Comparison of ENCODE assay signal across 26 cellular contexts in genomic region chr12:132319359-132319950, GRCh38. TPM values are rescaled to one million over a fixed set of nuclear protein-coding genes. Genes with fewer than 3 reads are reported as not detected.
DNase-seq lines count a peak whose midpoint lies in the region; ATAC-seq, FAIRE-seq and TF ChIP-seq lines count a peak whose summit lies in the region.
"Had no signal": no experiment of that assay in that cellular context is flagged by ENCODE, and none has a peak within 500 bp of the region (broad histone marks: within the 10 kb centered on the region; RNA-seq: fewer than 3 reads in every experiment).

No MANE protein-coding gene starts in this region.

- H3K4ac ChIP-seq in H9 (ENCODE audit: low read depth, low read length), result no peak overlapping the region

- in situ Hi-C loops in HepG2 (cut with HindIII; ENCODE audit: extremely low pct_ligation_motif_present, low pct_unique_long_range_greater_than_20kb), result no loop called here

- H2AK5ac ChIP-seq in H9 (ENCODE audit: insufficient read length, low read length), result no peak overlapping the region

- H3K79me2 ChIP-seq in H9 (ENCODE audit: insufficient read depth, low read length) (no peaks in the 10 kb centered on the region), HepG2 (ENCODE audit: insufficient read depth, low read length) (no peaks in the 10 kb centered on the region)

- no peak overlapping the region for H4K5ac ChIP-seq in H9 (ENCODE audit: insufficient read length, low read depth, low read length)

- FAIRE-seq in HepG2 (lab: Jason Lieb, UNC), result no peak
- FAIRE-seq: GM12892 had no signal

- no peak overlapping the region for H3K18ac ChIP-seq in H9 (ENCODE audit: insufficient read length, low read depth, low read length)

- intact Hi-C loops in Right ventricle myocardium inferior (cut with DNase I), result no loop called here
- intact Hi-C loops in HepG2 (cut with micrococcal nuclease; ENCODE audit: unreplicated experiment), result no loop called here
- intact Hi-C loops in psoas muscle (cut with DNase I), result no loop called here

- no peaks in the 10 kb centered on the region for H3K23me2 ChIP-seq in H9 (ENCODE audit: insufficient read length, low read depth, low read length, poor library complexity, severe bottlenecking)

- H3K79me1 ChIP-seq in H9 (ENCODE audit: insufficient read depth, low read depth, low read length, poor library complexity, severe bottlenecking), result no peaks in the 10 kb centered on the region

- H3K56ac ChIP-seq in H9 (ENCODE audit: insufficient read length, low read depth, low read length), result no peak overlapping the region

- no peaks in the 10 kb centered on the region for H3K36me3 Mint-ChIP-seq in H9 (ENCODE audit: insufficient read depth in 1 of 3, low read depth in 3 of 3)
- no peaks in the 10 kb centered on the region for H3K36me3 Mint-ChIP-seq in stimulated activated effector memory CD8-positive, alpha-beta T cell treated with anti-CD3 and anti-CD28 coated beads, Interleukin-12 subunit alpha, Interleukin-12 subunit beta, amount 100 ng/mL, for 72 hours

- H3K23ac ChIP-seq in H9 (ENCODE audit: insufficient read length, low read depth, low read length), result no peak overlapping the region

- BruUV-seq in HepG2 (replicated peaks; lab: Mats Ljungman, UMichigan), result no TSS peak

- no peak for TF ChIP-seq POLR2A in HepG2 (IDR thresholded peaks at IDR 0.05; ENCODE audit: insufficient read depth in 1 of 2, low read depth in 2 of 2, low read length in 2 of 2)

- peak overlapping the region in 2 of 3 experiments; percentile 16 to 85; a peak in 2 of 7 replicates for H3K27ac Mint-ChIP-seq in H9
- no peak overlapping the region for H3K27ac Mint-ChIP-seq in stimulated activated effector memory CD8-positive, alpha-beta T cell treated with anti-CD3 and anti-CD28 coated beads, Interleukin-12 subunit alpha, Interleukin-12 subunit beta, amount 100 ng/mL, for 72 hours
- H3K27ac Mint-ChIP-seq: B cell, GM23338 had no signal

- no peak overlapping the region for H3K4me3 Mint-ChIP-seq in H9
- no peak overlapping the region for H3K4me3 Mint-ChIP-seq in stimulated activated effector memory CD8-positive, alpha-beta T cell treated with anti-CD3 and anti-CD28 coated beads, Interleukin-12 subunit alpha, Interleukin-12 subunit beta, amount 100 ng/mL, for 72 hours
- H3K4me3 Mint-ChIP-seq: B cell, GM23338 had no signal

- H2BK12ac ChIP-seq in H9 (ENCODE audit: insufficient read length, low read depth, low read length), result no peak overlapping the region

- H3K4me2 ChIP-seq in H9 (ENCODE audit: insufficient read depth, insufficient read length, low read length) (no peak overlapping the region), HepG2 (ENCODE audit: low read depth, low read length) (no peak overlapping the region)
- H3K4me2 ChIP-seq: GM23338, PC-9 had no signal

- H3K9me3 Mint-ChIP-seq in H9, result no peaks in the 10 kb centered on the region; a peak in 1 of 5 replicates
- no peaks in the 10 kb centered on the region for H3K9me3 Mint-ChIP-seq in stimulated activated effector memory CD8-positive, alpha-beta T cell treated with anti-CD3 and anti-CD28 coated beads, Interleukin-12 subunit alpha, Interleukin-12 subunit beta, amount 100 ng/mL, for 72 hours
- H3K9me3 Mint-ChIP-seq: GM23338 had no signal

- H3K27me3 ChIP-seq in right atrium auricular region, result no peaks in the 10 kb centered on the region
- H3K27me3 ChIP-seq in H9 (ENCODE audit: insufficient read depth, low read length), result no peaks in the 10 kb centered on the region
- peaks cover 30 to 91% of the 10 kb centered on the region in 2 experiments; a peak in 4 of 5 replicates for H3K27me3 ChIP-seq in HepG2 (ENCODE audit: control insufficient read depth in 1 of 2, insufficient read depth in 2 of 2, low read length in 2 of 2)
- peaks cover 0 to 69% (median 20%) of the 10 kb centered on the region in 3 donors for H3K27me3 ChIP-seq in psoas muscle (ENCODE audit: insufficient read depth in 3 of 3, low read length in 2 of 3)

- H2BK15ac ChIP-seq in H9 (ENCODE audit: low read depth, low read length), result no peak overlapping the region

- no peaks in the 10 kb centered on the region for H3K4me1 ChIP-seq in right atrium auricular region
- no peaks in the 10 kb centered on the region for H3K4me1 ChIP-seq in H9 (ENCODE audit: insufficient read depth, low read length)
- H3K4me1 ChIP-seq in HepG2 (ENCODE audit: insufficient read depth, low read length), result no peaks in the 10 kb centered on the region
- no peaks in the 10 kb centered on the region for H3K4me1 ChIP-seq in psoas muscle

- no peak overlapping the region for H3T11ph ChIP-seq in H9 (ENCODE audit: low read length)

- H2AFZ ChIP-seq in H9 (ENCODE audit: low read length) (no peak overlapping the region), HepG2 (ENCODE audit: low read length) (no peak overlapping the region)
- H2AFZ ChIP-seq: GM23338, PC-9 had no signal

- no peak overlapping the region for H2BK20ac ChIP-seq in H9 (ENCODE audit: low read depth, low read length, poor library complexity, severe bottlenecking)

- ATAC-seq in Right ventricle myocardium inferior, result no peak
- ATAC-seq in HepG2, result peak; percentile 8; the same call in 2 of the 3 replicates
- ATAC-seq in psoas muscle, result no peak
- no peak for ATAC-seq in HG02884 (IDR thresholded peaks at IDR 0.05; ENCODE audit: unreplicated experiment)
- no peak for ATAC-seq in stimulated activated effector memory CD8-positive, alpha-beta T cell treated with anti-CD3 and anti-CD28 coated beads, Interleukin-12 subunit alpha, Interleukin-12 subunit beta, amount 100 ng/mL, for 72 hours
- ATAC-seq: GM23338 had no signal

- H4K8ac ChIP-seq in H9 (replicated peaks; ENCODE audit: insufficient read length, low read depth, low read length), result no peak overlapping the region

- no peak for TF ChIP-seq RAD21 in HepG2 (CRISPR knock-in tag; IDR thresholded peaks at IDR 0.05)

- WGBS in H9 (ENCODE audit: extremely low coverage, insufficient read length, low lambda C conversion rate), result no CpG with 5 or more reads among the region's 30 CpGs
- WGBS in HepG2 (ENCODE audit: low lambda C conversion rate), result 25% methylated on average over 15 of the region's 30 CpGs
- whole genome bisulfite sequencing in psoas muscle, 3 donors, result 54 to 57% (median 55%) methylated on average over 30 of the region's 30 CpGs

- TF ChIP-seq CTCF in right atrium auricular region (IDR thresholded peaks at IDR 0.05) (no peak), H9 (conservative IDR thresholded peaks at IDR 0.05) (no peak), HepG2 (CRISPR knock-in tag; IDR thresholded peaks at IDR 0.05) (no peak), psoas muscle (IDR thresholded peaks at IDR 0.05) (no peak)

- no peak overlapping the region for H3K14ac ChIP-seq in H9 (ENCODE audit: insufficient read depth, low read length)

- H3K9ac ChIP-seq in H9 (ENCODE audit: extremely low read depth, insufficient read length, low read length), result no peak overlapping the region
- no peak overlapping the region for H3K9ac ChIP-seq in HepG2 (ENCODE audit: insufficient read depth, low read depth, low read length)

- no peak for TF ChIP-seq EP300 in HepG2 (IDR thresholded peaks at IDR 0.05; ENCODE audit: low read depth in 2 of 2, low read length in 2 of 2)
- no peak for TF ChIP-seq EP300 in HepG2 (CRISPR knock-in tag; IDR thresholded peaks at IDR 0.05; ENCODE audit: borderline replicate concordance)

- POLR2A ChIA-PET in HepG2 (lab: Yijun Ruan, JAX), result no interaction called here

- DNase-seq in Right ventricle myocardium inferior (ENCODE audit: missing footprints) (peak; percentile 66), right atrium auricular region (ENCODE audit: low spot score) (no peak), H9 (no peak), HepG2 (ENCODE audit: low spot score) (no peak), psoas muscle (peak; percentile 4 to 38), GM19238 (ENCODE audit: insufficient read length, low spot score) (no peak)
- DNase-seq in stimulated activated effector memory CD8-positive, alpha-beta T cell treated with anti-CD3 and anti-CD28 coated beads, Interleukin-12 subunit alpha, Interleukin-12 subunit beta, amount 100 ng/mL, for 72 hours (ENCODE audit: low spot score in 2 of 2), result no peak
- DNase-seq: Calu3, DMS79 treated with DMSO at 0.1 percent for 48 hours, HCEC 1CT, NCI-H1048, NCI-H1417 treated with DMSO at 0.1 percent for 48 hours, NCI-H1694 treated with DMSO at 0.1 percent for 48 hours, NCI-H2081, NCI-H2227 treated with DMSO at 0.1 percent for 48 hours, NCI-H526 treated with DMSO at 0.1 percent for 48 hours, PC-9, SHP77 treated with DMSO at 0.1 percent for 48 hours had no signal

- H4K20me1 ChIP-seq in H9 (ENCODE audit: control insufficient read depth, insufficient read depth, insufficient read length), result no peaks in the 10 kb centered on the region
- peaks cover 7% of the 10 kb centered on the region; the same call in 1 of the 2 replicates for H4K20me1 ChIP-seq in HepG2 (ENCODE audit: insufficient read depth, low read length)

- H3K27ac ChIP-seq in right atrium auricular region (no peak overlapping the region), H9 (ENCODE audit: insufficient read length, low read depth, low read length) (no peak overlapping the region), HepG2 (ENCODE audit: extremely low read length, insufficient read depth, low read length) (no peak overlapping the region), psoas muscle (no peak overlapping the region)
- H3K27ac ChIP-seq: 22Rv1, HL-60, PC-9 had no signal

- peaks cover 0 to 9% of the 10 kb centered on the region in 2 experiments; a peak in 2 of 4 replicates for H3K4me1 Mint-ChIP-seq in H9
- H3K4me1 Mint-ChIP-seq in stimulated activated effector memory CD8-positive, alpha-beta T cell treated with anti-CD3 and anti-CD28 coated beads, Interleukin-12 subunit alpha, Interleukin-12 subunit beta, amount 100 ng/mL, for 72 hours, result no peaks in the 10 kb centered on the region
- H3K4me1 Mint-ChIP-seq: B cell had no signal

- H3K36me3 ChIP-seq in right atrium auricular region (no peaks in the 10 kb centered on the region), HepG2 (replicated peaks in 1 of 2; ENCODE audit: control insufficient read depth in 1 of 2, insufficient read depth in 2 of 2, low read length in 2 of 2) (no peaks in the 10 kb centered on the region), psoas muscle (ENCODE audit: insufficient read depth in 1 of 2, low read depth in 1 of 2) (no peaks in the 10 kb centered on the region)

- H3K4me3 ChIP-seq in right atrium auricular region, result no peak overlapping the region
- H3K4me3 ChIP-seq in HepG2 (replicated peaks in 1 of 3; ENCODE audit: insufficient read depth in 1 of 3, low read depth in 2 of 3, low read length in 3 of 3), result no peak overlapping the region
- H3K4me3 ChIP-seq in psoas muscle, result no peak overlapping the region
- H3K4me3 ChIP-seq: GM23338, PC-9 had no signal

- no peak overlapping the region for H2BK120ac ChIP-seq in H9 (ENCODE audit: low read depth, low read length, poor library complexity, severe bottlenecking)

- CTCF ChIA-PET in HepG2 (lab: Yijun Ruan, JAX; ENCODE audit: low intra/inter-chr PET ratio, low total read pairs), result no interaction called here

- no peak overlapping the region for H4K91ac ChIP-seq in H9 (ENCODE audit: insufficient read length, low read depth, low read length)

- no peak overlapping the region for H2BK5ac ChIP-seq in H9 (ENCODE audit: insufficient read length, low read length)

- peaks cover 72% of the 10 kb centered on the region for H3K27me3 Mint-ChIP-seq in H9 (ENCODE audit: low read depth)

- H3K9me3 ChIP-seq in right atrium auricular region, result no peaks in the 10 kb centered on the region
- H3K9me3 ChIP-seq in H9 (ENCODE audit: control insufficient read depth, low read depth, low read length), result no peaks in the 10 kb centered on the region
- no peaks in the 10 kb centered on the region for H3K9me3 ChIP-seq in HepG2 (ENCODE audit: low read length)
- H3K9me3 ChIP-seq in psoas muscle, result no peaks in the 10 kb centered on the region

RNA-seq across cellular contexts. Expression of gene GALNT9, which starts 9.9 kb away (rescaled TPM):
- not detected for total RNA-seq in Right ventricle myocardium inferior
- 10 to 100 TPM in 1 of 2 donors, 1 to 10 TPM in 1; 4.0 to 10.8 TPM for total RNA-seq in right atrium auricular region
- 0.35 and 0.88 TPM in 2 replicates for total RNA-seq in H9 (2021)
- 0.04 TPM in 1 of 2 replicates, not detected in the other for total RNA-seq in HepG2 (2016; rRNA removed; fragmentation: Illumina TruSeq; extraction: Trizol)
- not detected in 2 replicates for total RNA-seq in HepG2 (2016; cell fraction: cytosol; rRNA removed; fragmentation: Illumina TruSeq; extraction: Trizol; ENCODE audit: low read depth)
- total RNA-seq in HepG2 (2016; cell fraction: insoluble cytoplasmic fraction; rRNA removed; fragmentation: Illumina TruSeq; extraction: Trizol), result not detected in 2 replicates
- total RNA-seq in HepG2 (2016; cell fraction: membrane; rRNA removed; fragmentation: Illumina TruSeq; extraction: Trizol), result 0.09 TPM in 1 of 2 replicates, not detected in the other
- not detected in 2 replicates for total RNA-seq in HepG2 (2016; cell fraction: nucleus; rRNA removed; fragmentation: Illumina TruSeq; extraction: Trizol)
- polyA plus RNA-seq in HepG2 (2011; rRNA removed), result not detected in 2 replicates
- not detected in 2 replicates for polyA plus RNA-seq in HepG2 (2011; cell fraction: cytosol; rRNA removed)
- polyA plus RNA-seq in HepG2 (2011; cell fraction: nucleus; rRNA removed), result not detected in 2 replicates
- not detected in 2 replicates for polyA plus RNA-seq in HepG2 (2012)
- not detected in 2 replicates for polyA plus RNA-seq in HepG2 (2016; cell fraction: cytosol; fragmentation: Illumina TruSeq; extraction: Trizol; ENCODE audit: low read depth)
- polyA plus RNA-seq in HepG2 (2016; cell fraction: insoluble cytoplasmic fraction; fragmentation: Illumina TruSeq; extraction: Trizol; ENCODE audit: low read depth), result not detected in 2 replicates
- polyA plus RNA-seq in HepG2 (2016; cell fraction: membrane; fragmentation: Illumina TruSeq; extraction: Trizol; ENCODE audit: low read depth), result not detected in 2 replicates
- not detected in 2 replicates for polyA plus RNA-seq in HepG2 (2016; cell fraction: nucleus; fragmentation: Illumina TruSeq; extraction: Trizol; ENCODE audit: insufficient read depth, low read depth)
- 10.1 TPM in 1 of 2 replicates, not detected in the other for polyA minus RNA-seq in HepG2 (2011; rRNA and poly(A)+ RNA removed; ENCODE audit: low replicate concordance)
- not detected in 2 replicates for polyA minus RNA-seq in HepG2 (2011; cell fraction: cytosol; rRNA and poly(A)+ RNA removed)
- not detected in 2 replicates for polyA minus RNA-seq in HepG2 (2011; cell fraction: nucleus; rRNA and poly(A)+ RNA removed)
- not detected for total RNA-seq in psoas muscle
- under 1 TPM; 0.01 to 0.21 (median 0.08) TPM for polyA plus RNA-seq in psoas muscle
- total RNA-seq: NCI-H460, RPMI7951 had no signal

Comparison
In these comparisons a context has a peak if more than half of its experiments do, and no peak if none do; other contexts are left out.
1. DNase-seq: peak in Right ventricle myocardium inferior (single experiment) and psoas muscle (2 of 2); none in right atrium auricular region (single experiment), H9 (single experiment), HepG2 (single experiment), GM19238 (single experiment) and stimulated activated effector memory CD8-positive, alpha-beta T cell treated with anti-CD3 and anti-CD28 coated beads, Interleukin-12 subunit alpha, Interleukin-12 subunit beta, amount 100 ng/mL, for 72 hours (0 of 2).